14 cellular contexts compared by ENCODE assay signal in genomic region chr9:35934069-35934468, GRCh38. TPM values are rescaled to one million over a fixed set of nuclear protein-coding genes. Genes with fewer than 3 reads are reported as not detected.
"Had no signal": no experiment of that assay in that cellular context is flagged by ENCODE, and none has a peak within 500 bp of the region (broad histone marks: within the 10 kb centered on the region; RNA-seq: fewer than 3 reads in every experiment).

No MANE protein-coding gene starts in this region.

RNA-seq across cellular contexts. Expression of gene OR2S2, which starts 23.9 kb away (rescaled TPM):
- total RNA-seq: dermis microvascular lymphatic vessel endothelial cell; esophagus squamous epithelium; heart right ventricle; kidney epithelial cell; left cardiac atrium; lower leg skin; lung microvascular endothelial cell; mucosa of gallbladder; naive thymus-derived CD4-positive, alpha-beta T cell; pancreas; posterior vena cava; pulmonary artery endothelial cell; urinary bladder had no signal
- polyA plus RNA-seq: heart right ventricle; naive thymus-derived CD4-positive, alpha-beta T cell; pancreas; small intestine; urinary bladder had no signal

RNA-seq across cellular contexts. Expression of gene SPAAR, which starts 24.8 kb away (rescaled TPM):
- total RNA-seq: kidney epithelial cell; naive thymus-derived CD4-positive, alpha-beta T cell; urinary bladder had no signal
- polyA plus RNA-seq: naive thymus-derived CD4-positive, alpha-beta T cell had no signal

RNA-seq across cellular contexts. Expression of gene HRCT1, which starts 28.1 kb away (rescaled TPM):
- total RNA-seq: naive thymus-derived CD4-positive, alpha-beta T cell had no signal
- polyA plus RNA-seq: naive thymus-derived CD4-positive, alpha-beta T cell had no signal
